14 cellular contexts compared by ENCODE assay signal in the genomic region with DNA sequence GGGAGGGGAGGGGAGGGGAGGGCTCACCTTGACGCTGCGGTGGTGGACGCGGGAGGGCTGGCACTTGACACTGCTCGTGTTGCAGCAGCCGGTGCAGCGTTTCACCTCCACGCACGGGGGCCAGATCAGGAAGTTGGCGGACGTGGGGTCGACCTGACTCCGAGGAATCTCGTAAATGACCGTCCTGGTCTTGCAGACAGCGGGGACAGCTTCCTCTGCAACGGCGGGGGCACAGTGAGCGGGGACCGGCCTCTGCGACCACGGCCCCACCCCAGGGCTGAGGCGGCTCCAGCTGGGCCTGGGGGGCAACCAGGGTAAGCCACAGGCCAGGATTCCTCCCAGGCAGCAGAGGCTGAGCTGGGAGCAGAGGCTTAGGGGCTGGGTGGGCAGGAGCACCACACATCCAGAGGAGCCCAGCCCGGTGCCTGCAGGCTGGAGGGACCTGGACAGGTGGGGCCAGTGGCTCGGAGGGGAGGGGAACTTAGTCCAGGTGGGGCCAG.
"Had no signal": no experiment of that assay in that cellular context is flagged by ENCODE, and none has a peak within 500 bp of the region (broad histone marks: within the 10 kb centered on the region; RNA-seq: fewer than 3 reads in every experiment).

No MANE protein-coding gene starts in this region.

- H3K27ac ChIP-seq: ovary had no signal

- H3K9me3 Mint-ChIP-seq: activated CD8-positive, alpha-beta T cell treated with anti-CD3 and anti-CD28 coated beads for 36 hours; dendritic cell treated with granulocyte-macrophage colony-stimulating factor and Interleukin-4, amounts not matched to agents 40 ng/mL and 50 ng/mL, for 4 days; effector memory CD8-positive, alpha-beta T cell; immature natural killer cell; T-helper 1 cell treated with Interleukin-12 subunit alpha and Interleukin-12 subunit beta and Interleukin-4 antibody, amounts not matched to agents 30 μg/mL and 1 μg/mL, for 36 hours had no signal

- DNase-seq: activated CD4-positive, alpha-beta T cell treated with anti-CD3 and anti-CD28 coated beads for 4 hours; activated CD8-positive, alpha-beta memory T cell treated with anti-CD3 and anti-CD28 coated beads, Interleukin-2, amount 50 U/mL, for 48 hours; activated CD8-positive, alpha-beta T cell treated with anti-CD3 and anti-CD28 coated beads for 36 hours; activated naive CD4-positive, alpha-beta T cell treated with Interleukin-2 at 50 U/mL for 16 hours; central memory CD4-positive, alpha-beta T cell; effector memory CD8-positive, alpha-beta T cell; immature natural killer cell; mesendoderm; ovary; stimulated activated CD4-positive, alpha-beta T cell treated with anti-CD3 and anti-CD28 coated beads, Interleukin-2, amount 100 ng/mL, for 24 hours; stimulated activated naive CD4-positive, alpha-beta T cell treated with Interleukin-2 at 50 U/mL for 16 hours had no signal

- H3K4me1 Mint-ChIP-seq: immature natural killer cell had no signal

- H3K36me3 Mint-ChIP-seq: immature natural killer cell had no signal

- ATAC-seq: activated CD8-positive, alpha-beta T cell treated with anti-CD3 and anti-CD28 coated beads for 36 hours; effector memory CD8-positive, alpha-beta T cell had no signal

- H3K9me3 ChIP-seq: ovary, thoracic aorta had no signal

- H3K27me3 ChIP-seq: ovary had no signal

- H3K4me3 Mint-ChIP-seq: activated CD8-positive, alpha-beta T cell treated with anti-CD3 and anti-CD28 coated beads for 36 hours; dendritic cell treated with granulocyte-macrophage colony-stimulating factor and Interleukin-4, amounts not matched to agents 40 ng/mL and 50 ng/mL, for 4 days; effector memory CD8-positive, alpha-beta T cell; immature natural killer cell; T-helper 1 cell treated with Interleukin-12 subunit alpha and Interleukin-12 subunit beta and Interleukin-4 antibody, amounts not matched to agents 30 μg/mL and 1 μg/mL, for 36 hours had no signal

- H3K36me3 ChIP-seq: ovary had no signal

- H3K27ac Mint-ChIP-seq: activated CD8-positive, alpha-beta T cell treated with anti-CD3 and anti-CD28 coated beads for 36 hours; dendritic cell treated with granulocyte-macrophage colony-stimulating factor and Interleukin-4, amounts not matched to agents 40 ng/mL and 50 ng/mL, for 4 days; effector memory CD8-positive, alpha-beta T cell; immature natural killer cell; T-helper 1 cell treated with Interleukin-12 subunit alpha and Interleukin-12 subunit beta and Interleukin-4 antibody, amounts not matched to agents 30 μg/mL and 1 μg/mL, for 36 hours had no signal

- H3K4me3 ChIP-seq: ovary, thoracic aorta had no signal
